Comparison of ENCODE assay signal across 19 cellular contexts in the genomic region with DNA sequence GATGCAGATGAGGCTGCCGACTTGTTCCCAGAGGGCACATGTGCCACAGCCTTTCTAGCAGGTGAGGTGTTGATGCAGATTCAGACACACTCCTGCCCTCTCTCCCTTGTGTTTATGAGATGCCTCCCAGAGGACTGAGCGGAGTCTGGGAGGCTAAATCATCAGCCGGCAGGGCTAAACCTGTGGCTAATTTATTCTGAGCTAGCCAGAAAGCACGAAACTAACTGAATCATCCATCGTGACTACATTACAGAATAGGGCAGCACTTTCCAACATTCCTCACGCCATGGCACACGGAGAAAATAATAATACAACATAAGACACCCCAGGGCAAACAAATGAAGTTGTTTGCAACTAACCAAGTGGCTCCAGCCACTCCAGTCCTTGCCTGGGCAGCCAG.
DNase-seq lines count a peak whose midpoint lies in the region; ATAC-seq and TF ChIP-seq lines count a peak whose summit lies in the region.
"Had no signal": no experiment of that assay in that cellular context is flagged by ENCODE, and none has a peak within 500 bp of the region (broad histone marks: within the 10 kb centered on the region; RNA-seq: fewer than 3 reads in every experiment).

No MANE protein-coding gene starts in this region.

- ATAC-seq in GM23338 (no peak), GM18517 (IDR thresholded peaks at IDR 0.05; ENCODE audit: unreplicated experiment) (no peak)
- ATAC-seq: activated T-cell treated with anti-CD3 and anti-CD28 coated beads, Interleukin-2, amount 50 U/mL, for 4 hours; stimulated activated effector memory CD8-positive, alpha-beta T cell treated with anti-CD3 and anti-CD28 coated beads, Interleukin-12 subunit alpha, Interleukin-12 subunit beta, amount 100 ng/mL, for 72 hours had no signal

- peaks cover 14% of the 10 kb centered on the region; the same call in 1 of the 2 replicates for H3K9me2 ChIP-seq in GM23338 (ENCODE audit: insufficient read depth)

- CTCF ChIA-PET in A673 (lab: Charles Lee): no interaction called here

- no peak for TF ChIP-seq POLR2A in testis (IDR thresholded peaks at IDR 0.05)

- H3K4me3 ChIP-seq in A673 (ENCODE audit: low read depth, low read length, poor library complexity, severe bottlenecking): no peak overlapping the region
- H3K4me3 ChIP-seq in GM23338: no peak overlapping the region
- H3K4me3 ChIP-seq in testis: no peak overlapping the region
- H3K4me3 ChIP-seq: upper lobe of left lung had no signal

- DNase-seq in A673 (ENCODE audit: low spot score) (peak; percentile 25), GM04504 (ENCODE audit: low read depth) (peak; percentile 57), amniotic epithelial cell (ENCODE audit: low read depth) (peak; percentile 10), foreskin melanocyte (peak; percentile 44), GM23338 (ENCODE audit: low spot score) (no peak), testis (no peak), GM13976 (ENCODE audit: low spot score) (no peak)
- DNase-seq: activated CD4-positive, alpha-beta T cell treated with anti-CD3 and anti-CD28 coated beads, Interleukin-2, amount 10 ng/mL, durations not matched to agents 7 days and 5 days; activated naive CD8-positive, alpha-beta T cell treated with anti-CD3 and anti-CD28 coated beads, Interleukin-2, amount 10 ng/mL, durations not matched to agents 7 days and 5 days; activated T-cell treated with anti-CD3 and anti-CD28 coated beads, Interleukin-2, amount 50 U/mL, for 4 hours; Caco-2; KBM-7; nucleus accumbens; SHP77 treated with DMSO at 0.1 percent for 48 hours; T1000; upper lobe of left lung had no signal

- no peak overlapping the region for H2AFZ ChIP-seq in GM23338

- H3K9me3 Mint-ChIP-seq in GM23338: peaks cover 7% of the 10 kb centered on the region; the same call in 1 of the 3 replicates
- H3K9me3 Mint-ChIP-seq: activated CD4-positive, alpha-beta T cell treated with anti-CD3 and anti-CD28 coated beads, Interleukin-2, amount 10 ng/mL, durations not matched to agents 7 days and 5 days; activated naive CD8-positive, alpha-beta T cell treated with anti-CD3 and anti-CD28 coated beads, Interleukin-2, amount 10 ng/mL, durations not matched to agents 7 days and 5 days; activated T-cell treated with anti-CD3 and anti-CD28 coated beads, Interleukin-2, amount 50 U/mL, for 4 hours had no signal

- no peaks in the 10 kb centered on the region for H3K9me3 ChIP-seq in A673 (ENCODE audit: low read depth, low read length, poor library complexity, severe bottlenecking)
- H3K9me3 ChIP-seq in testis: no peaks in the 10 kb centered on the region
- H3K9me3 ChIP-seq: Caco-2, upper lobe of left lung had no signal

- POLR2A ChIA-PET in A673 (lab: Charles Lee; ENCODE audit: low non-redundant PET): no interaction called here

- H3K36me3 Mint-ChIP-seq in GM23338 (ENCODE audit: low read depth): peaks cover 12% of the 10 kb centered on the region; the same call in 2 of the 3 replicates
- H3K36me3 Mint-ChIP-seq: activated naive CD8-positive, alpha-beta T cell treated with anti-CD3 and anti-CD28 coated beads, Interleukin-2, amount 10 ng/mL, durations not matched to agents 7 days and 5 days; stimulated activated effector memory CD8-positive, alpha-beta T cell treated with anti-CD3 and anti-CD28 coated beads, Interleukin-12 subunit alpha, Interleukin-12 subunit beta, amount 100 ng/mL, for 72 hours had no signal

- TF ChIP-seq CTCF in A673 (conservative IDR thresholded peaks at IDR 0.05; ENCODE audit: low read depth, low read length): no peak
- TF ChIP-seq CTCF in GM23338 (conservative IDR thresholded peaks at IDR 0.05; ENCODE audit: low read depth in 2 of 2): no peak
- TF ChIP-seq CTCF in testis (IDR thresholded peaks at IDR 0.05): no peak
- no peak for TF ChIP-seq CTCF in GM13976 (IDR thresholded peaks at IDR 0.05; ENCODE audit: borderline replicate concordance, control extremely low read depth, extremely low read depth, insufficient read depth, missing control alignments)

- no peak overlapping the region for H3K27ac ChIP-seq in A673 (ENCODE audit: low read depth, low read length, poor library complexity, severe bottlenecking)
- no peak overlapping the region for H3K27ac ChIP-seq in GM23338 (ENCODE audit: low read depth)
- H3K27ac ChIP-seq in testis: no peak overlapping the region
- H3K27ac ChIP-seq: upper lobe of left lung had no signal

- intact Hi-C loops in A673 (cut with micrococcal nuclease; ENCODE audit: unreplicated experiment): loop anchor here (2.0 to 5.0 kb wide), 2 partner anchors 45 to 80 kb away; no protein-coding TSS in a partner anchor
- intact Hi-C loops in testis (cut with DNase I; ENCODE audit: low total_unique reads): no loop called here

- H4K20me1 ChIP-seq in GM23338 (replicated peaks; ENCODE audit: insufficient read depth): no peaks in the 10 kb centered on the region

- H3K36me3 ChIP-seq in A673 (ENCODE audit: insufficient read depth, low read length, poor library complexity, severe bottlenecking) (no peaks in the 10 kb centered on the region), GM23338 (ENCODE audit: insufficient read depth) (no peaks in the 10 kb centered on the region), testis (ENCODE audit: low read depth, missing control alignments) (no peaks in the 10 kb centered on the region)
- H3K36me3 ChIP-seq: upper lobe of left lung had no signal

- H3K4me1 ChIP-seq in A673 (ENCODE audit: insufficient read depth, low read length, poor library complexity, severe bottlenecking) (peaks cover 36% of the 10 kb centered on the region), GM23338 (ENCODE audit: insufficient read depth) (peaks cover 6% of the 10 kb centered on the region; the same call in 1 of the 2 replicates), testis (no peaks in the 10 kb centered on the region)
- H3K4me1 ChIP-seq: upper lobe of left lung had no signal

- no TSS peak for BruUV-seq in A673 (replicated peaks; lab: Mats Ljungman, UMichigan)

- no peaks in the 10 kb centered on the region for H3K79me2 ChIP-seq in GM23338 (replicated peaks; ENCODE audit: insufficient read depth)

- 55 to 71% methylated on average over 6 to 7 of the region's 7 CpGs for WGBS in testis, 2 donors

- peaks cover 12% of the 10 kb centered on the region for H3K27me3 Mint-ChIP-seq in GM23338 (ENCODE audit: insufficient read depth, low read depth, poor library complexity)

- no peak overlapping the region for H3K4me3 Mint-ChIP-seq in GM23338
- H3K4me3 Mint-ChIP-seq: activated CD4-positive, alpha-beta T cell treated with anti-CD3 and anti-CD28 coated beads, Interleukin-2, amount 10 ng/mL, durations not matched to agents 7 days and 5 days; activated naive CD8-positive, alpha-beta T cell treated with anti-CD3 and anti-CD28 coated beads, Interleukin-2, amount 10 ng/mL, durations not matched to agents 7 days and 5 days; activated T-cell treated with anti-CD3 and anti-CD28 coated beads, Interleukin-2, amount 50 U/mL, for 4 hours; mesothelial cell of epicardium; stimulated activated effector memory CD8-positive, alpha-beta T cell treated with anti-CD3 and anti-CD28 coated beads, Interleukin-12 subunit alpha, Interleukin-12 subunit beta, amount 100 ng/mL, for 72 hours had no signal

- H3F3A ChIP-seq in GM23338 (replicated peaks; ENCODE audit: low read depth): 0 out of 2 replicates have a peak, but pooled peaks cover 4% of the 10 kb centered on the region

- H3K27me3 ChIP-seq in A673 (replicated peaks; ENCODE audit: insufficient read depth, low read depth, low read length, poor library complexity) (peaks cover 75% of the 10 kb centered on the region), GM23338 (ENCODE audit: insufficient read depth) (no peaks in the 10 kb centered on the region), testis (no peaks in the 10 kb centered on the region)
- H3K27me3 ChIP-seq: upper lobe of left lung had no signal

- H3K27ac Mint-ChIP-seq in GM23338: no peak overlapping the region
- H3K27ac Mint-ChIP-seq: activated CD4-positive, alpha-beta T cell treated with anti-CD3 and anti-CD28 coated beads, Interleukin-2, amount 10 ng/mL, durations not matched to agents 7 days and 5 days; activated naive CD8-positive, alpha-beta T cell treated with anti-CD3 and anti-CD28 coated beads, Interleukin-2, amount 10 ng/mL, durations not matched to agents 7 days and 5 days; mesothelial cell of epicardium; stimulated activated effector memory CD8-positive, alpha-beta T cell treated with anti-CD3 and anti-CD28 coated beads, Interleukin-12 subunit alpha, Interleukin-12 subunit beta, amount 100 ng/mL, for 72 hours had no signal

- H3K4me2 ChIP-seq in GM23338: no peak overlapping the region

- H3K4me1 Mint-ChIP-seq in GM23338: peaks cover 26% of the 10 kb centered on the region
- H3K4me1 Mint-ChIP-seq: activated CD4-positive, alpha-beta T cell treated with anti-CD3 and anti-CD28 coated beads, Interleukin-2, amount 10 ng/mL, durations not matched to agents 7 days and 5 days; stimulated activated effector memory CD8-positive, alpha-beta T cell treated with anti-CD3 and anti-CD28 coated beads, Interleukin-12 subunit alpha, Interleukin-12 subunit beta, amount 100 ng/mL, for 72 hours had no signal

- in situ Hi-C loops in GM13976 (cut with MboI; ENCODE audit: low sequenced_read_pairs, unreplicated experiment): no loop called here

TF ChIP-seq in GM23338, 12 proteins besides CTCF, POLR2A, EP300 and RAD21 (continues in another document):
- TF ChIP-seq CREB1 (CRISPR knock-in tag; IDR thresholded peaks at IDR 0.05; ENCODE audit: low read depth) (no peak), ZNF331 (CRISPR knock-in tag; IDR thresholded peaks at IDR 0.05; ENCODE audit: low read depth) (no peak)

Comparison
In these comparisons a context has a peak if more than half of its experiments do, and no peak if none do; other contexts are left out.
1. DNase-seq: peak in A673 (single experiment), GM04504 (single experiment), amniotic epithelial cell (single experiment) and foreskin melanocyte (single experiment); none in GM23338 (single experiment), testis (single experiment) and GM13976 (single experiment).